ENCODE assay signal across 8 cellular contexts in the genomic region with DNA sequence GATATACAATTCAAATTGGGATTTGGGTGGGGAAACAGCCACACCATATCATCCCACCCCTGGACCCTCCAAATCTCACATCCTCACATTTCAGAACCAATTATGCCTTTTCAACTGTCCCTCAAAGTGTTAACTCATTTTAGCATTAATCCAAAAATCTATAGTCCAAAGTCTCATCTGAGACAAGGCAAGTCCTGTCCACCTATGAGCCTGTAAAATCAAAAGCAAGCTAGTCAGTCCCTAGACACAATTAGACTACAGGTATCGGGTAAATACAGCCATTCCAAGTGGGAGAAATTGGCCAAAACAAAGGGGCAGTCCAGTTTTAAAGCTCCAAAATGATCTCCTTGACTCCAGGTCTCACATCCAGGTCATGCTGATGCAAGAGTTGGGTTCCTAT.
"Had no signal": no experiment of that assay in that cellular context is flagged by ENCODE, and none has a peak within 500 bp of the region (broad histone marks: within the 10 kb centered on the region; RNA-seq: fewer than 3 reads in every experiment).

No MANE protein-coding gene starts in this region.

- DNase-seq: GDM1, GF-D8 had no signal

- H3K4me3 ChIP-seq: GM12878 had no signal

- FAIRE-seq: G401.6, GM12878, GM12891, GM12892, GM18507, GM19239 had no signal

- ATAC-seq: GM12878 had no signal
